Comparison of ENCODE assay signal across 8 cellular contexts in genomic region chr2:41853427-41854191, GRCh38.
DNase-seq lines count a peak whose midpoint lies in the region; ATAC-seq, FAIRE-seq and TF ChIP-seq lines count a peak whose summit lies in the region.

No MANE protein-coding gene starts in this region.

- peaks cover 2% of the 10 kb centered on the region for H3K27me3 ChIP-seq in bronchial epithelial cell (ENCODE audit: control insufficient read depth, insufficient read depth, low read length)
- H3K27me3 ChIP-seq in upper lobe of right lung = no peaks in the 10 kb centered on the region

- no peaks in the 10 kb centered on the region for H3K36me3 ChIP-seq in bronchial epithelial cell (ENCODE audit: control insufficient read depth, insufficient read depth, low read length)
- H3K36me3 ChIP-seq in upper lobe of right lung = no peaks in the 10 kb centered on the region

- ATAC-seq in left colon = peak; percentile 57
- ATAC-seq in upper lobe of right lung = peak; percentile 60
- ATAC-seq in HG02642 (IDR thresholded peaks at IDR 0.05; ENCODE audit: poor library complexity, unreplicated experiment) = no peak
- no peak for ATAC-seq in GM21526 (IDR thresholded peaks at IDR 0.05; ENCODE audit: low FRiP score, unreplicated experiment)

- intact Hi-C loops in left colon (cut with DNase I, micrococcal nuclease) (loop anchor here (5.0 kb wide), 2 partner anchors 234 to 239 kb away; no protein-coding TSS in a partner anchor), upper lobe of right lung (cut with DNase I) (no loop called here)

- no peaks in the 10 kb centered on the region for H3K9me3 ChIP-seq in upper lobe of right lung

- DNase-seq in AG09319 (ENCODE audit: extremely low read depth, low read depth) = no peak
- DNase-seq in NCI-H510A treated with DMSO at 0.1 percent for 48 hours (lab: John Stamatoyannopoulos, UW) = peak; percentile 43
- DNase-seq in bronchial epithelial cell (ENCODE audit: low read depth) = peak; percentile 48
- DNase-seq in left colon = peak in 1 of 2 donors; percentile 61
- DNase-seq in upper lobe of right lung = no peak

- TF ChIP-seq CTCF in AG09319 (IDR thresholded peaks at IDR 0.05; ENCODE audit: low read depth, low read length) (peak; percentile 74), GM12873 (IDR thresholded peaks at IDR 0.05; ENCODE audit: insufficient read depth, low read depth, low read length, missing control alignments) (peak; percentile 57), bronchial epithelial cell (IDR thresholded peaks at IDR 0.05; ENCODE audit: insufficient read depth, low read length, severe bottlenecking) (peak; percentile 65), upper lobe of right lung (IDR thresholded peaks at IDR 0.05) (peak; percentile 74)

- no peak overlapping the region for H3K27ac ChIP-seq in upper lobe of right lung

- H3K4me3 ChIP-seq in bronchial epithelial cell (ENCODE audit: low read depth, low read length) (no peak overlapping the region), upper lobe of right lung (no peak overlapping the region)

- H3K4me1 ChIP-seq in upper lobe of right lung = no peaks in the 10 kb centered on the region

- FAIRE-seq in bronchial epithelial cell (lab: Jason Lieb, UNC) = no peak

Comparison
In these comparisons a context has a peak if more than half of its experiments do, and no peak if none do; other contexts are left out.
1. DNase-seq: peak in NCI-H510A treated with DMSO at 0.1 percent for 48 hours (single experiment) and bronchial epithelial cell (single experiment); none in AG09319 (single experiment) and upper lobe of right lung (single experiment).
2. ATAC-seq: peak in left colon (single experiment) and upper lobe of right lung (single experiment); none in HG02642 (single experiment) and GM21526 (single experiment).
3. Peak in every context shown above with its lines, with median percentiles within 50 percentile points of each other: CTCF ChIP-seq.